15 cellular contexts compared by ENCODE assay signal in the genomic region with DNA sequence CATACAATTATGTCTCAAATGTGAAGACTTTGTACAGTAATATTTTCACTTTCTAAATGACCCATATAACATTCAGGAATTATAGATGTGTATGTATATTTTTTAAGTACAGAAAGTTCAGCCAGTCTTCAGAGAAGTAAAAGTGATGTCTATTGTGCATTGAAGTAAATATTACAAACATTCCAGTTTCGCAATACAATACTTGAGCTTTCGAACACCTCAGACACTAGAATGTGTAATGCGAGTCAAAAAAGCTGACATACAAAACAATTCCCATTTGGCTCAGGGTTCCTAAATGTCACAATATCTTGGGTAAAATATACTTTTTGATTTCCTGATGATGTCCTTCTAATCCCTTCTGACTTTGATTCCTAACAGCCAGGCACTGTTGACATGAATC.
DNase-seq lines count a peak whose midpoint lies in the region; ATAC-seq, FAIRE-seq and TF ChIP-seq lines count a peak whose summit lies in the region.
"Had no signal": no experiment of that assay in that cellular context is flagged by ENCODE, and none has a peak within 500 bp of the region (broad histone marks: within the 10 kb centered on the region; RNA-seq: fewer than 3 reads in every experiment).

No MANE protein-coding gene starts in this region.

- intact Hi-C loops in HepG2 (cut with micrococcal nuclease; ENCODE audit: unreplicated experiment) = no loop called here
- intact Hi-C loops in right lobe of liver (cut with DNase I) = no loop called here

- TF ChIP-seq CTCF in HepG2 (CRISPR knock-in tag; IDR thresholded peaks at IDR 0.05) (no peak), right lobe of liver (IDR thresholded peaks at IDR 0.05) (no peak), fibroblast of pulmonary artery (IDR thresholded peaks at IDR 0.05; ENCODE audit: low read length, missing control alignments) (no peak)

- DNase-seq in HepG2 (ENCODE audit: low spot score) (peak; percentile 47), right lobe of liver (no peak), SK-N-MC (ENCODE audit: low read depth, low spot score) (no peak), fibroblast of pulmonary artery (ENCODE audit: low read depth) (peak; percentile 11), NCI-H226 (no peak), Kasumi-1 (lab: John Stamatoyannopoulos, UW) (no peak)
- DNase-seq: ACHN; CD4-positive, CD25-positive, alpha-beta regulatory T cell; DMS153; NCI-H1417 treated with DMSO at 0.1 percent for 48 hours; NCI-H1930; NCI-H2171 treated with DMSO at 0.1 percent for 48 hours; NCI-H82 had no signal

- in situ Hi-C loops in HepG2 (cut with HindIII; ENCODE audit: extremely low pct_ligation_motif_present, low pct_unique_long_range_greater_than_20kb) = no loop called here

- no peak overlapping the region for H3K9ac ChIP-seq in HepG2 (ENCODE audit: insufficient read depth, low read depth, low read length)
- H3K9ac ChIP-seq in SK-N-MC (ENCODE audit: insufficient read length) = peak overlapping the region; percentile 67

- H3K4me2 ChIP-seq in HepG2 (ENCODE audit: low read depth, low read length) = peak overlapping the region; percentile 14; the same call in 1 of the 2 replicates

- H3K4me1 ChIP-seq in HepG2 (ENCODE audit: insufficient read depth, low read length) (peaks cover 26% of the 10 kb centered on the region), right lobe of liver (no peaks in the 10 kb centered on the region)

- H3K79me2 ChIP-seq in HepG2 (ENCODE audit: insufficient read depth, low read length) = no peaks in the 10 kb centered on the region

- H3K36me3 ChIP-seq in HepG2 (replicated peaks in 1 of 2; ENCODE audit: control insufficient read depth in 1 of 2, insufficient read depth in 2 of 2, low read length in 2 of 2) = no peaks in the 10 kb centered on the region; a peak in 1 of 5 replicates
- H3K36me3 ChIP-seq in right lobe of liver = no peaks in the 10 kb centered on the region
- H3K36me3 ChIP-seq in SK-N-MC (ENCODE audit: insufficient read depth, low read length) = no peaks in the 10 kb centered on the region

- ATAC-seq in HepG2 (peak; percentile 62), right lobe of liver (no peak), HG03520 (IDR thresholded peaks at IDR 0.05; ENCODE audit: unreplicated experiment) (no peak)

- POLR2A ChIA-PET in HepG2 (lab: Yijun Ruan, JAX) = no interaction called here

- no peak overlapping the region for H3K4me3 ChIP-seq in HepG2 (replicated peaks in 1 of 3; ENCODE audit: insufficient read depth in 1 of 3, low read depth in 2 of 3, low read length in 3 of 3)
- no peak overlapping the region for H3K4me3 ChIP-seq in right lobe of liver
- peak overlapping the region; percentile 65; the same call in 1 of the 2 replicates for H3K4me3 ChIP-seq in SK-N-MC
- no peak overlapping the region for H3K4me3 ChIP-seq in fibroblast of pulmonary artery (replicated peaks; ENCODE audit: low read depth, low read length)

- no peak overlapping the region for H2AFZ ChIP-seq in HepG2 (ENCODE audit: low read length)

- CTCF ChIA-PET in HepG2 (lab: Yijun Ruan, JAX; ENCODE audit: low intra/inter-chr PET ratio, low total read pairs) = interaction anchor here (1.6 kb wide), 1 partner anchor 55 kb away, joined by 4 read pairs; no protein-coding TSS in a partner anchor

- H4K20me1 ChIP-seq in HepG2 (ENCODE audit: insufficient read depth, low read length) = no peaks in the 10 kb centered on the region

- TF ChIP-seq EP300 in HepG2 (IDR thresholded peaks at IDR 0.05; ENCODE audit: low read depth in 2 of 2, low read length in 2 of 2) = no peak
- TF ChIP-seq EP300 in HepG2 (CRISPR knock-in tag; IDR thresholded peaks at IDR 0.05; ENCODE audit: borderline replicate concordance) = no peak

- FAIRE-seq in HepG2 (lab: Jason Lieb, UNC) = no peak
- FAIRE-seq: H54 had no signal

- H3K27ac ChIP-seq in HepG2 (ENCODE audit: extremely low read length, insufficient read depth, low read length) = no peak overlapping the region
- H3K27ac ChIP-seq in right lobe of liver = no peak overlapping the region
- peak overlapping the region; percentile 98 for H3K27ac ChIP-seq in SK-N-MC

- no TSS peak for BruUV-seq in HepG2 (replicated peaks; lab: Mats Ljungman, UMichigan)

- TF ChIP-seq RAD21 in HepG2 (CRISPR knock-in tag; IDR thresholded peaks at IDR 0.05) = no peak

- H3K27me3 ChIP-seq in HepG2 (ENCODE audit: control insufficient read depth in 1 of 2, insufficient read depth in 2 of 2, low read length in 2 of 2) (no peaks in the 10 kb centered on the region), right lobe of liver (no peaks in the 10 kb centered on the region)

- H3K9me3 ChIP-seq in HepG2 (ENCODE audit: low read length) = no peaks in the 10 kb centered on the region
- H3K9me3 ChIP-seq in right lobe of liver = no peaks in the 10 kb centered on the region
- H3K9me3 ChIP-seq in SK-N-MC (ENCODE audit: low read depth, low read length) = no peaks in the 10 kb centered on the region

- no peak for TF ChIP-seq POLR2A in HepG2 (IDR thresholded peaks at IDR 0.05; ENCODE audit: insufficient read depth in 1 of 2, low read depth in 2 of 2, low read length in 2 of 2)
- no peak for TF ChIP-seq POLR2A in right lobe of liver (IDR thresholded peaks at IDR 0.05)

- 34% methylated on average over 3 of the region's 3 CpGs for WGBS in HepG2 (ENCODE audit: low lambda C conversion rate)
- WGBS in right lobe of liver (ENCODE audit: insufficient coverage, low coverage, low lambda C conversion rate, missing lambda C conversion rate) = 51% methylated on average over 3 of the region's 3 CpGs

TF ChIP-seq in HepG2, 621 proteins besides CTCF, POLR2A, EP300 and RAD21 (continues in another document):
- TF ChIP-seq KDM6A (CRISPR knock-in tag; IDR thresholded peaks at IDR 0.05; ENCODE audit: low read depth) (no peak), ZNF138 (CRISPR knock-in tag; IDR thresholded peaks at IDR 0.05; ENCODE audit: low read depth) (no peak), NFYB (CRISPR knock-in tag; IDR thresholded peaks at IDR 0.05) (no peak), ZNF121 (CRISPR knock-in tag; IDR thresholded peaks at IDR 0.05) (no peak), AFF4 (CRISPR knock-in tag; IDR thresholded peaks at IDR 0.05) (no peak), NAIF1 (CRISPR knock-in tag; IDR thresholded peaks at IDR 0.05; ENCODE audit: borderline replicate concordance) (no peak), ZNF567 (CRISPR knock-in tag; IDR thresholded peaks at IDR 0.05; ENCODE audit: borderline replicate concordance) (no peak), ASH2L (IDR thresholded peaks at IDR 0.05; ENCODE audit: insufficient read length, low read depth, low read length) (peak; percentile 37), MNT (IDR thresholded peaks at IDR 0.05) (no peak), SOX5 (CRISPR knock-in tag; IDR thresholded peaks at IDR 0.05; ENCODE audit: borderline replicate concordance) (peak; percentile 66; the same call in 1 of the 2 replicates), CEBPB (IDR thresholded peaks at IDR 0.05; ENCODE audit: borderline replicate concordance, low read depth, low read length) (peak; percentile 97), ZNF350 (CRISPR knock-in tag; IDR thresholded peaks at IDR 0.05; ENCODE audit: borderline replicate concordance, low read depth) (no peak), CEBPG (CRISPR knock-in tag; IDR thresholded peaks at IDR 0.05) (peak; percentile 81), SOX6 (IDR thresholded peaks at IDR 0.05) (no peak), SOX6 (CRISPR knock-in tag; IDR thresholded peaks at IDR 0.05) (peak; percentile 59; the same call in 1 of the 2 replicates)

Comparison
In these comparisons a context has a peak if more than half of its experiments do, and no peak if none do; other contexts are left out.
1. DNase-seq: peak in HepG2 (single experiment) and fibroblast of pulmonary artery (single experiment); none in right lobe of liver (0 of 3), SK-N-MC (single experiment), NCI-H226 (single experiment) and Kasumi-1 (0 of 2).